In genomic region chr19:10112895-10113591, GRCh38 we compare ENCODE assay signal across 1 cellular context.
TF ChIP-seq lines count a peak whose summit lies in the region.

No MANE protein-coding gene starts in this region.

TF ChIP-seq in WTC11, 78 proteins besides CTCF, POLR2A, EP300 and RAD21 (continued from another document):
- TF ChIP-seq, protein P1, sequence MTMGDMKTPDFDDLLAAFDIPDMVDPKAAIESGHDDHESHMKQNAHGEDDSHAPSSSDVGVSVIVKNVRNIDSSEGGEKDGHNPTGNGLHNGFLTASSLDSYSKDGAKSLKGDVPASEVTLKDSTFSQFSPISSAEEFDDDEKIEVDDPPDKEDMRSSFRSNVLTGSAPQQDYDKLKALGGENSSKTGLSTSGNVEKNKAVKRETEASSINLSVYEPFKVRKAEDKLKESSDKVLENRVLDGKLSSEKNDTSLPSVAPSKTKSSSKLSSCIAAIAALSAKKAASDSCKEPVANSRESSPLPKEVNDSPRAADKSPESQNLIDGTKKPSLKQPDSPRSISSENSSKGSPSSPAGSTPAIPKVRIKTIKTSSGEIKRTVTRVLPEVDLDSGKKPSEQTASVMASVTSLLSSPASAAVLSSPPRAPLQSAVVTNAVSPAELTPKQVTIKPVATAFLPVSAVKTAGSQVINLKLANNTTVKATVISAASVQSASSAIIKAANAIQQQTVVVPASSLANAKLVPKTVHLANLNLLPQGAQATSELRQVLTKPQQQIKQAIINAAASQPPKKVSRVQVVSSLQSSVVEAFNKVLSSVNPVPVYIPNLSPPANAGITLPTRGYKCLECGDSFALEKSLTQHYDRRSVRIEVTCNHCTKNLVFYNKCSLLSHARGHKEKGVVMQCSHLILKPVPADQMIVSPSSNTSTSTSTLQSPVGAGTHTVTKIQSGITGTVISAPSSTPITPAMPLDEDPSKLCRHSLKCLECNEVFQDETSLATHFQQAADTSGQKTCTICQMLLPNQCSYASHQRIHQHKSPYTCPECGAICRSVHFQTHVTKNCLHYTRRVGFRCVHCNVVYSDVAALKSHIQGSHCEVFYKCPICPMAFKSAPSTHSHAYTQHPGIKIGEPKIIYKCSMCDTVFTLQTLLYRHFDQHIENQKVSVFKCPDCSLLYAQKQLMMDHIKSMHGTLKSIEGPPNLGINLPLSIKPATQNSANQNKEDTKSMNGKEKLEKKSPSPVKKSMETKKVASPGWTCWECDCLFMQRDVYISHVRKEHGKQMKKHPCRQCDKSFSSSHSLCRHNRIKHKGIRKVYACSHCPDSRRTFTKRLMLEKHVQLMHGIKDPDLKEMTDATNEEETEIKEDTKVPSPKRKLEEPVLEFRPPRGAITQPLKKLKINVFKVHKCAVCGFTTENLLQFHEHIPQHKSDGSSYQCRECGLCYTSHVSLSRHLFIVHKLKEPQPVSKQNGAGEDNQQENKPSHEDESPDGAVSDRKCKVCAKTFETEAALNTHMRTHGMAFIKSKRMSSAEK (CRISPR knock-in tag; IDR thresholded peaks at IDR 0.05; ENCODE audit: borderline replicate concordance) = peak; percentile 84; the same call in 1 of the 2 replicates
- TF ChIP-seq FOXJ3 (CRISPR knock-in tag; IDR thresholded peaks at IDR 0.05; ENCODE audit: borderline replicate concordance) (0 out of 2 replicates have a peak, but pooled peaks have one; percentile 35), TEAD1 (CRISPR knock-in tag; IDR thresholded peaks at IDR 0.05) (0 out of 2 replicates have a peak, but pooled peaks have one; percentile 26), NR3C1 (CRISPR knock-in tag; conservative IDR thresholded peaks at IDR 0.05; ENCODE audit: low read depth) (no peak)
- TF ChIP-seq, protein P2, sequence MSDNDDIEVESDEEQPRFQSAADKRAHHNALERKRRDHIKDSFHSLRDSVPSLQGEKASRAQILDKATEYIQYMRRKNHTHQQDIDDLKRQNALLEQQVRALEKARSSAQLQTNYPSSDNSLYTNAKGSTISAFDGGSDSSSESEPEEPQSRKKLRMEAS (CRISPR knock-in tag; IDR thresholded peaks at IDR 0.05) = no peak; the same call in 1 of the 2 replicates
